Comparison of ENCODE assay signal across 8 cellular contexts in the genomic region with DNA sequence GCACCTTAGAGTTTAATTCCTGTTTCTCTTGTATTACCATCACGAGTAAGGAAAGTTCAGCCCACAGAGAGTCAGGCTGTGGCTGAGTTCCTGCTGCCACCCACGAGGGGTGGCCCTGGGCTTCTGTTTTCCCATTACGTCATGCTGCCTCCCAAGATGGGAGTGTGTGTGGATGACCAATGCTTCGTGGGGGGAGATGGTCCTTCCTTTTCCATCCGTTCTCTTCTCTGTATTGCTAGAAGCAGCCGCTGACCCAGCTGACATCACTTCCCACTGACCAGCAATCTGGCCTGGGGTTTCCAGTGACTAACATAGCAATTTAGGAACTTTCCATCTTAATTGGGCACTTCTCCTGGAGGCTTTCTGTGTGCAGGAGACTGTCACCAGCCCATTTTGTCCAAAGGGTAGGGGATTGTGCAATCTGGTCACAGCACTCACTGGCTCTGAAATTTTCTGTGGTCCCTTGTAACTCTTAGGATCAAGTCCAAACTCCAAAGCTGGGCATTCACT. TPM values are rescaled to one million over a fixed set of nuclear protein-coding genes. Genes with fewer than 3 reads are reported as not detected.
DNase-seq lines count a peak whose midpoint lies in the region; ATAC-seq and TF ChIP-seq lines count a peak whose summit lies in the region.

No MANE protein-coding gene starts in this region.

- peaks cover 0 to 9% (median 0%) of the 10 kb centered on the region in 4 donors for H3K4me1 ChIP-seq in transverse colon
- H3K4me1 ChIP-seq in CD8-positive, alpha-beta T cell (ENCODE audit: insufficient read depth, low read length): no peaks in the 10 kb centered on the region

- no peak overlapping the region for H3K4me3 ChIP-seq in AG09309 (ENCODE audit: control insufficient read depth, low read depth, low read length)
- H3K4me3 ChIP-seq in brain microvascular endothelial cell (ENCODE audit: low read depth, low read length): no peak overlapping the region
- H3K4me3 ChIP-seq in lower leg skin (ENCODE audit: low read depth, poor library complexity, severe bottlenecking): no peak overlapping the region
- no peak overlapping the region for H3K4me3 ChIP-seq in transverse colon
- no peak overlapping the region for H3K4me3 ChIP-seq in CD8-positive, alpha-beta T cell (ENCODE audit: low read depth, low read length)

- H3K4me1 Mint-ChIP-seq in CD8-positive, alpha-beta T cell (ENCODE audit: low read depth): peaks cover 8% of the 10 kb centered on the region

- H3K27me3 ChIP-seq in brain microvascular endothelial cell (replicated peaks): no peaks in the 10 kb centered on the region
- no peaks in the 10 kb centered on the region for H3K27me3 ChIP-seq in transverse colon
- no peaks in the 10 kb centered on the region for H3K27me3 ChIP-seq in CD8-positive, alpha-beta T cell (ENCODE audit: insufficient read depth, low read length)

- no peaks in the 10 kb centered on the region for H3K9me3 Mint-ChIP-seq in CD8-positive, alpha-beta T cell

- no peaks in the 10 kb centered on the region for H3K36me3 ChIP-seq in brain microvascular endothelial cell (replicated peaks)
- H3K36me3 ChIP-seq in transverse colon: no peaks in the 10 kb centered on the region
- no peaks in the 10 kb centered on the region for H3K36me3 ChIP-seq in CD8-positive, alpha-beta T cell (ENCODE audit: insufficient read depth, low read length)

- TF ChIP-seq EP300 in transverse colon (IDR thresholded peaks at IDR 0.05; ENCODE audit: low read depth): no peak

- 41 to 47% methylated on average over 6 of the region's 6 CpGs for WGBS in lower leg skin, 2 donors
- WGBS in transverse colon (ENCODE audit: low coverage in 1 of 2), 2 donors: 40 to 58% methylated on average over 1 to 6 of the region's 6 CpGs

- no peak for TF ChIP-seq POLR2A in lower leg skin (IDR thresholded peaks at IDR 0.05)
- no peak for TF ChIP-seq POLR2A in transverse colon (IDR thresholded peaks at IDR 0.05)

- POLR2A ChIA-PET in CD8-positive, alpha-beta T cell (lab: Charles Lee): interaction anchor here (1.6 kb wide), 1 partner anchor 12 kb away, joined by 6 read pairs; no protein-coding TSS in a partner anchor

- peak; percentile 43 for ATAC-seq in HG03045 (IDR thresholded peaks at IDR 0.05; ENCODE audit: unreplicated experiment)
- no peak for ATAC-seq in CD8-positive, alpha-beta T cell

- in situ Hi-C loops in brain microvascular endothelial cell (cut with HindIII; ENCODE audit: low pct_ligation_motif_present, low sequenced_read_pairs): no loop called here
- in situ Hi-C loops in transverse colon (cut with MboI; ENCODE audit: low pct_ligation_motif_present in 1 of 4, low pct_unique_long_range_greater_than_20kb in 1 of 4, low sequenced_read_pairs in 3 of 4): no loop called here

- CTCF ChIA-PET in CD8-positive, alpha-beta T cell (lab: Charles Lee): interaction anchor here (1.4 to 2.3 kb wide), 2 partner anchors 12 to 21 kb away, joined by 3 to 7 read pairs; no protein-coding TSS in a partner anchor

- no peaks in the 10 kb centered on the region for H3K27me3 Mint-ChIP-seq in CD8-positive, alpha-beta T cell (ENCODE audit: low read depth)

- peaks cover 22% of the 10 kb centered on the region for H3K36me3 Mint-ChIP-seq in CD8-positive, alpha-beta T cell

- DNase-seq in AG09309 (ENCODE audit: low read depth) (peak; percentile 81), brain microvascular endothelial cell (peak; percentile 98), lower leg skin (ENCODE audit: low spot score in 2 of 2) (peak; percentile 74 to 92), transverse colon (peak; percentile 45)
- no peak for DNase-seq in CD8-positive, alpha-beta T cell
- no peak for DNase-seq in activated CD4-positive, alpha-beta T cell treated with anti-CD3 and anti-CD28 coated beads, Interleukin-2, amount 50 U/mL, for 1 hour
- no peak for DNase-seq in stimulated activated CD4-positive, alpha-beta T cell treated with anti-CD3 and anti-CD28 coated beads, Interleukin-2, amount 100 ng/mL, for 24 hours

- H3K9me3 ChIP-seq in transverse colon: peaks cover 0 to under 1% of the 10 kb centered on the region in 2 donors
- H3K9me3 ChIP-seq in CD8-positive, alpha-beta T cell (ENCODE audit: low read length): no peaks in the 10 kb centered on the region

- H3K27ac ChIP-seq in brain microvascular endothelial cell: peak overlapping the region; percentile 83
- H3K27ac ChIP-seq in transverse colon: peak overlapping the region; percentile 35 to 69 (median 62)
- no peak overlapping the region for H3K27ac ChIP-seq in CD8-positive, alpha-beta T cell (ENCODE audit: low read depth, low read length)

- H3K4me3 Mint-ChIP-seq in CD8-positive, alpha-beta T cell: no peak overlapping the region

- intact Hi-C loops in lower leg skin (cut with DNase I; ENCODE audit: low total_unique reads) (no loop called here), transverse colon (cut with DNase I; ENCODE audit: low total_unique reads) (no loop called here)
- intact Hi-C loops in CD8-positive, alpha-beta T cell (cut with DNase I, micrococcal nuclease): loop anchor here in 1 of 2 experiments (10.0 kb wide), 1 partner anchor 1809 kb away; no protein-coding TSS in a partner anchor

- TF ChIP-seq CTCF in AG09309 (IDR thresholded peaks at IDR 0.05; ENCODE audit: control insufficient read depth, insufficient read depth, low read depth, low read length, missing control alignments) (no peak), brain microvascular endothelial cell (IDR thresholded peaks at IDR 0.05; ENCODE audit: low read depth, low read length, missing control alignments) (no peak), lower leg skin (IDR thresholded peaks at IDR 0.05) (no peak), transverse colon (IDR thresholded peaks at IDR 0.05) (no peak)
- no peak for TF ChIP-seq CTCF in CD8-positive, alpha-beta T cell (IDR thresholded peaks at IDR 0.05)

- H3K27ac Mint-ChIP-seq in CD8-positive, alpha-beta T cell: no peak overlapping the region

RNA-seq across cellular contexts. Expression of a gene that starts 9.3 kb away (rescaled TPM):
- total RNA-seq in lower leg skin: 10 to 100 TPM in 2 of 4 donors, 1 to 10 TPM in 2; 7.0 to 15.0 (median 11.4) TPM
- 1 to 10 TPM in 3 of 4 donors, under 1 TPM in 1; 0.20 to 4.9 (median 3.4) TPM for total RNA-seq in transverse colon
- 1 to 10 TPM; 1.6 to 1.7 TPM for total RNA-seq in CD8-positive, alpha-beta T cell

RNA-seq across cellular contexts. Expression of a gene that starts 32.4 kb away (rescaled TPM):
- total RNA-seq in lower leg skin (10 to 100 TPM; 33.0 to 38.9 (median 36.4) TPM), transverse colon (10 to 100 TPM; 23.9 to 48.4 (median 34.6) TPM)
- 10 to 100 TPM; 50.8 to 55.0 TPM for total RNA-seq in CD8-positive, alpha-beta T cell

RNA-seq across cellular contexts. Expression of a gene that starts 58.5 kb away (rescaled TPM):
- total RNA-seq in lower leg skin: 100 to 1,000 TPM in 2 of 4 donors, 10 to 100 TPM in 2; 48.0 to 111 (median 78.7) TPM
- total RNA-seq in transverse colon: 10 to 100 TPM; 37.0 to 88.8 (median 72.5) TPM
- 10 to 100 TPM; 31.5 to 36.3 TPM for total RNA-seq in CD8-positive, alpha-beta T cell

Comparison
In these comparisons a context has a peak if more than half of its experiments do, and no peak if none do; other contexts are left out.
1. DNase-seq: peak in AG09309 (single experiment), brain microvascular endothelial cell (single experiment), lower leg skin (2 of 2) and transverse colon (single experiment); none in CD8-positive, alpha-beta T cell (0 of 7), activated CD4-positive, alpha-beta T cell treated with anti-CD3 and anti-CD28 coated beads, Interleukin-2, amount 50 U/mL, for 1 hour (single experiment) and stimulated activated CD4-positive, alpha-beta T cell treated with anti-CD3 and anti-CD28 coated beads, Interleukin-2, amount 100 ng/mL, for 24 hours (0 of 2).